ENCODE assay signal across 18 cellular contexts in genomic region chr2:241289053-241289452, GRCh38. TPM values are rescaled to one million over a fixed set of nuclear protein-coding genes. Genes with fewer than 3 reads are reported as not detected.
A peak's percentile ranks its signal among the peaks of the same experiment; 100 is the strongest.
DNase-seq lines count a peak whose midpoint lies in the region; ATAC-seq and TF ChIP-seq lines count a peak whose summit lies in the region.
"Had no signal": no experiment of that assay in that cellular context is flagged by ENCODE, and none has a peak within 500 bp of the region (broad histone marks: within the 10 kb centered on the region; RNA-seq: fewer than 3 reads in every experiment).

No MANE protein-coding gene starts in this region.

- POLR2A ChIA-PET in HCT116 (lab: Charles Lee) = no interaction called here

- TF ChIP-seq CTCF in HCT116 (IDR thresholded peaks at IDR 0.05 in 2 of 3, conservative IDR thresholded peaks at IDR 0.05 in 1 of 3; ENCODE audit: borderline replicate concordance in 1 of 3, insufficient read depth in 1 of 3, low read depth in 2 of 3, low read length in 2 of 3) (no peak), GM20000 (IDR thresholded peaks at IDR 0.05; ENCODE audit: extremely low read depth, missing control alignments) (no peak), vagina (IDR thresholded peaks at IDR 0.05) (no peak)

- peaks cover 100% of the 10 kb centered on the region for H3K79me2 ChIP-seq in HCT116 (ENCODE audit: insufficient read depth, low read length)

- no peak for TF ChIP-seq RAD21 in HCT116 (IDR thresholded peaks at IDR 0.05; ENCODE audit: low read depth)

- H3K9me2 ChIP-seq in HCT116 (ENCODE audit: insufficient read depth) = no peaks in the 10 kb centered on the region

- CTCF ChIA-PET in HCT116 (lab: Charles Lee) = no interaction called here

- H3K4me1 ChIP-seq in HCT116 (ENCODE audit: control insufficient read depth in 1 of 2, insufficient read depth in 2 of 2, low read length in 2 of 2) (peaks cover 3 to 4% of the 10 kb centered on the region in 2 experiments; a peak in 2 of 4 replicates), vagina (peaks cover 24% of the 10 kb centered on the region)

- BruUV-seq in HCT116 (replicated peaks; lab: Mats Ljungman, UMichigan) = TSS peak; percentile 12

- no peak overlapping the region for H3K9ac ChIP-seq in HCT116 (ENCODE audit: low read length)

- H3K4me3 ChIP-seq in HCT116 (replicated peaks in 1 of 2; ENCODE audit: low read depth in 1 of 2, low read length in 2 of 2) = no peak overlapping the region
- H3K4me3 ChIP-seq in vagina = no peak overlapping the region
- H3K4me3 ChIP-seq: Peyer's patch had no signal

- H2AFZ ChIP-seq in HCT116 (ENCODE audit: low read depth, low read length, poor library complexity, severe bottlenecking) = no peak overlapping the region

- no peak for ATAC-seq in HCT116
- peak; percentile 30 for ATAC-seq in sciatic nerve
- no peak for ATAC-seq in HG02763 (IDR thresholded peaks at IDR 0.05; ENCODE audit: unreplicated experiment)

- peaks cover 26% of the 10 kb centered on the region; the same call in 1 of the 2 replicates for H4K20me1 ChIP-seq in HCT116 (ENCODE audit: insufficient read depth)

- intact Hi-C loops in HCT116 (cut with micrococcal nuclease) (no loop called here), sciatic nerve (cut with DNase I) (no loop called here), vagina (cut with DNase I) (loop anchor here (5.0 kb wide), 1 partner anchor 112 kb away; no protein-coding TSS in a partner anchor)

- peak; percentile 23 for DNase-seq in activated CD8-positive, alpha-beta memory T cell treated with anti-CD3 and anti-CD28 coated beads, Interleukin-2, amount 50 U/mL, for 48 hours
- no peak for DNase-seq in activated CD8-positive, alpha-beta memory T cell treated with anti-CD3 and anti-CD28 coated beads, Interleukin-2, amount 50 U/mL, for 4 hours
- DNase-seq in HCT116 (ENCODE audit: low read depth, low spot score) (no peak), cerebellar cortex (ENCODE audit: low spot score) (peak; percentile 49), sciatic nerve (ENCODE audit: low spot score) (no peak), GM20000 (ENCODE audit: low spot score) (no peak), vagina (ENCODE audit: extremely low spot score in 2 of 2) (no peak)
- DNase-seq: CD8-positive, alpha-beta memory T cell; DMS79 treated with DMSO at 0.1 percent for 48 hours; HFFc6; Karpas-422; MM.1S; NCI-H1092 treated with DMSO at 0.1 percent for 48 hours; NCI-H1694; NCI-H510A treated with DMSO at 0.1 percent for 48 hours; NCI-H82; Peyer's patch had no signal

- H3K36me3 ChIP-seq in HCT116 (ENCODE audit: control insufficient read depth in 1 of 2, insufficient read depth in 2 of 2, low read length in 2 of 2) (0 out of 4 replicates have a peak, but pooled peaks cover 0 to 4% of the 10 kb centered on the region in 2 experiments), vagina (no peaks in the 10 kb centered on the region)

- RAD21 ChIA-PET in HCT116 (lab: Charles Lee; ENCODE audit: low non-redundant PET in 1 of 2, low total read pairs in 2 of 2, uncharacterized antibody in 2 of 2, unreplicated experiment in 2 of 2) = no interaction called here

- H3K27me3 ChIP-seq in HCT116 (ENCODE audit: insufficient read depth, low read length) (no peaks in the 10 kb centered on the region), vagina (no peaks in the 10 kb centered on the region)
- H3K27me3 ChIP-seq: Peyer's patch had no signal

- H3K4me2 ChIP-seq in HCT116 (ENCODE audit: low read length) = no peak overlapping the region

- TF ChIP-seq POLR2A in HCT116 (IDR thresholded peaks at IDR 0.05; ENCODE audit: borderline replicate concordance, extremely low read depth, insufficient read depth, insufficient read length) (no peak), vagina (IDR thresholded peaks at IDR 0.05) (no peak)

- H3K27ac ChIP-seq in HCT116 (ENCODE audit: low read depth, low read length) (no peak overlapping the region), vagina (no peak overlapping the region)
- H3K27ac ChIP-seq: Peyer's patch had no signal

- no peaks in the 10 kb centered on the region for H3K9me3 ChIP-seq in HCT116 (ENCODE audit: control insufficient read depth in 1 of 2, insufficient read depth in 1 of 2, low read depth in 1 of 2, low read length in 2 of 2)
- no peaks in the 10 kb centered on the region for H3K9me3 ChIP-seq in vagina
- H3K9me3 ChIP-seq: Peyer's patch had no signal

TF ChIP-seq in HCT116, 20 proteins besides CTCF, POLR2A, EP300 and RAD21:
- no peak for TF ChIP-seq MAX (IDR thresholded peaks at IDR 0.05)
- no peak for TF ChIP-seq CEBPB (IDR thresholded peaks at IDR 0.05; ENCODE audit: low read depth)
- TF ChIP-seq EZH2 (IDR thresholded peaks at IDR 0.05) = no peak
- TF ChIP-seq YY1 (IDR thresholded peaks at IDR 0.05; ENCODE audit: extremely low read depth, insufficient replicate concordance, low read depth, low read length) = no peak
- TF ChIP-seq EGR1 (IDR thresholded peaks at IDR 0.05; ENCODE audit: low read depth) = no peak
- no peak for TF ChIP-seq ZNF274 (IDR thresholded peaks at IDR 0.05; ENCODE audit: low read depth, low read length)
- TF ChIP-seq SRF (IDR thresholded peaks at IDR 0.05; ENCODE audit: low read depth) = no peak
- TF ChIP-seq ZBTB33 (IDR thresholded peaks at IDR 0.05; ENCODE audit: extremely low read depth, insufficient replicate concordance, low read length) = no peak
- TF ChIP-seq JUND (IDR thresholded peaks at IDR 0.05) = no peak
- TF ChIP-seq ATF3 (IDR thresholded peaks at IDR 0.05) = no peak
- no peak for TF ChIP-seq SIN3A (IDR thresholded peaks at IDR 0.05; ENCODE audit: low read depth)
- TF ChIP-seq ZFX (IDR thresholded peaks at IDR 0.05) = no peak
- TF ChIP-seq EZH2phosphoT487 (IDR thresholded peaks at IDR 0.05; ENCODE audit: borderline replicate concordance) = no peak
TF ChIP-seq in HCT116: peak in this region for 0.

RNA-seq across cellular contexts. Expression of gene HDLBP, which starts 26.4 kb away (rescaled TPM):
- total RNA-seq in HCT116 (2021; ENCODE audit: unreplicated experiment) = 462 TPM
- 286 and 296 TPM in 2 replicates for polyA plus RNA-seq in HCT116 (2012)
- 398 TPM for total RNA-seq in sciatic nerve
- total RNA-seq in vagina = 300 TPM

RNA-seq across cellular contexts. Expression of gene SEPTIN2, which starts 26.7 kb away (rescaled TPM):
- total RNA-seq in HCT116 (2021; ENCODE audit: unreplicated experiment) = 317 TPM
- 155 and 167 TPM in 2 replicates for polyA plus RNA-seq in HCT116 (2012)
- total RNA-seq in sciatic nerve = 315 TPM
- 198 TPM for total RNA-seq in vagina

Comparison
In these comparisons a context has a peak if more than half of its experiments do, and no peak if none do; other contexts are left out.
1. DNase-seq: peak in activated CD8-positive, alpha-beta memory T cell treated with anti-CD3 and anti-CD28 coated beads, Interleukin-2, amount 50 U/mL, for 48 hours (single experiment) and cerebellar cortex (single experiment); none in activated CD8-positive, alpha-beta memory T cell treated with anti-CD3 and anti-CD28 coated beads, Interleukin-2, amount 50 U/mL, for 4 hours (single experiment), HCT116 (single experiment), sciatic nerve (single experiment), GM20000 (single experiment) and vagina (0 of 2).